ENCODE assay signal across 1 cellular context in genomic region chr15:76964157-76964556, GRCh38.
TF ChIP-seq lines count a peak whose summit lies in the region.

No MANE protein-coding gene starts in this region.

TF ChIP-seq in GM23338, 12 proteins besides CTCF, POLR2A, EP300 and RAD21:
- no peak for TF ChIP-seq EZH2phosphoT487 (IDR thresholded peaks at IDR 0.05; ENCODE audit: unreplicated experiment)
- no peak for TF ChIP-seq ETS1 (IDR thresholded peaks at IDR 0.05)
- TF ChIP-seq ZNF114 (CRISPR knock-in tag; IDR thresholded peaks at IDR 0.05): no peak
- no peak for TF ChIP-seq REST (IDR thresholded peaks at IDR 0.05; ENCODE audit: unreplicated experiment)
- TF ChIP-seq EZH2 (IDR thresholded peaks at IDR 0.05; ENCODE audit: low read depth, unreplicated experiment): no peak
- no peak for TF ChIP-seq JUNB (IDR thresholded peaks at IDR 0.05; ENCODE audit: unreplicated experiment)
- no peak for TF ChIP-seq NANOG (IDR thresholded peaks at IDR 0.05; ENCODE audit: borderline replicate concordance)
